ENCODE assay signal across 15 cellular contexts in genomic region chr1:10888791-10889627, GRCh38.
DNase-seq lines count a peak whose midpoint lies in the region; ATAC-seq and TF ChIP-seq lines count a peak whose summit lies in the region.
"Had no signal": no experiment of that assay in that cellular context is flagged by ENCODE, and none has a peak within 500 bp of the region (broad histone marks: within the 10 kb centered on the region; RNA-seq: fewer than 3 reads in every experiment).

No MANE protein-coding gene starts in this region.

- intact Hi-C loops in stomach (cut with DNase I; ENCODE audit: low total_unique reads): no loop called here
- intact Hi-C loops in vagina (cut with DNase I): no loop called here
- intact Hi-C loops in ascending aorta (cut with DNase I): no loop called here

- H3K9me3 ChIP-seq in stomach: no peaks in the 10 kb centered on the region
- H3K9me3 ChIP-seq in vagina: no peaks in the 10 kb centered on the region
- no peaks in the 10 kb centered on the region for H3K9me3 ChIP-seq in ascending aorta
- H3K9me3 ChIP-seq: uterus had no signal

- H3K27ac Mint-ChIP-seq in activated naive CD8-positive, alpha-beta T cell: no peak overlapping the region
- H3K27ac Mint-ChIP-seq in activated naive CD8-positive, alpha-beta T cell treated with anti-CD3 and anti-CD28 coated beads, Interleukin-2, amount 50 U/mL, for 24 hours: no peak overlapping the region
- H3K27ac Mint-ChIP-seq: activated naive CD4-positive, alpha-beta T cell treated with anti-CD3 and anti-CD28 coated beads, Interleukin-2, amount 10 ng/mL, durations not matched to agents 7 days and 5 days had no signal

- H3K27me3 ChIP-seq in stomach (peaks cover 0 to 75% (median 34%) of the 10 kb centered on the region in 3 donors), vagina (no peaks in the 10 kb centered on the region), ascending aorta (no peaks in the 10 kb centered on the region)

- 19 to 46% (median 29%) methylated on average over 27 to 66 of the region's 66 CpGs for WGBS in stomach, 5 donors

- no peak for ATAC-seq in activated naive CD8-positive, alpha-beta T cell treated with anti-CD3 and anti-CD28 coated beads, Interleukin-2, amount 50 U/mL, for 24 hours
- ATAC-seq in HG02763 (IDR thresholded peaks at IDR 0.05; ENCODE audit: unreplicated experiment): no peak

- H3K36me3 ChIP-seq in stomach (no peaks in the 10 kb centered on the region), vagina (no peaks in the 10 kb centered on the region), ascending aorta (no peaks in the 10 kb centered on the region)
- H3K36me3 ChIP-seq: uterus had no signal

- H3K27me3 Mint-ChIP-seq in activated naive CD8-positive, alpha-beta T cell: peaks cover 22% of the 10 kb centered on the region
- peaks cover 45% of the 10 kb centered on the region for H3K27me3 Mint-ChIP-seq in activated naive CD8-positive, alpha-beta T cell treated with anti-CD3 and anti-CD28 coated beads, Interleukin-2, amount 50 U/mL, for 24 hours

- no peak for DNase-seq in activated naive CD8-positive, alpha-beta T cell treated with anti-CD3 and anti-CD28 coated beads, Interleukin-2, amount 50 U/mL, for 24 hours
- DNase-seq in SK-N-DZ (ENCODE audit: low spot score): peak; percentile 70
- DNase-seq in iPS-NIHi7 (ENCODE audit: extremely low spot score): peak; percentile 49
- no peak for DNase-seq in stomach
- DNase-seq in vagina (ENCODE audit: extremely low spot score in 2 of 2): no peak
- no peak for DNase-seq in ascending aorta (ENCODE audit: low spot score in 2 of 2)
- DNase-seq: activated CD8-positive, alpha-beta memory T cell treated with anti-CD3 and anti-CD28 coated beads for 24 hours; activated naive CD4-positive, alpha-beta T cell treated with anti-CD3 and anti-CD28 coated beads, Interleukin-2, amount 10 ng/mL, durations not matched to agents 7 days and 5 days; DMS79 treated with DMSO at 0.1 percent for 48 hours; MM.1S; NCI-H510A; uterus had no signal

- H3K4me1 Mint-ChIP-seq in activated naive CD8-positive, alpha-beta T cell (ENCODE audit: low read depth): peaks cover 16% of the 10 kb centered on the region
- peaks cover 3% of the 10 kb centered on the region for H3K4me1 Mint-ChIP-seq in activated naive CD8-positive, alpha-beta T cell treated with anti-CD3 and anti-CD28 coated beads, Interleukin-2, amount 50 U/mL, for 24 hours
- H3K4me1 Mint-ChIP-seq: activated naive CD4-positive, alpha-beta T cell treated with anti-CD3 and anti-CD28 coated beads, Interleukin-2, amount 10 ng/mL, durations not matched to agents 7 days and 5 days had no signal

- TF ChIP-seq CTCF in stomach (IDR thresholded peaks at IDR 0.05): no peak
- TF ChIP-seq CTCF in vagina (IDR thresholded peaks at IDR 0.05): no peak
- no peak for TF ChIP-seq CTCF in ascending aorta (IDR thresholded peaks at IDR 0.05)

- TF ChIP-seq EP300 in stomach (IDR thresholded peaks at IDR 0.05): no peak

- H3K27ac ChIP-seq in stomach: no peak overlapping the region
- H3K27ac ChIP-seq in vagina: no peak overlapping the region
- H3K27ac ChIP-seq in ascending aorta: no peak overlapping the region
- H3K27ac ChIP-seq: uterus had no signal

- H3K36me3 Mint-ChIP-seq in activated naive CD8-positive, alpha-beta T cell: no peaks in the 10 kb centered on the region
- no peaks in the 10 kb centered on the region for H3K36me3 Mint-ChIP-seq in activated naive CD8-positive, alpha-beta T cell treated with anti-CD3 and anti-CD28 coated beads, Interleukin-2, amount 50 U/mL, for 24 hours (ENCODE audit: low read depth)
- H3K36me3 Mint-ChIP-seq: activated naive CD4-positive, alpha-beta T cell treated with anti-CD3 and anti-CD28 coated beads, Interleukin-2, amount 10 ng/mL, durations not matched to agents 7 days and 5 days had no signal

- H3K4me3 ChIP-seq in stomach (peak overlapping the region; percentile 13 to 34 (median 26)), vagina (peak overlapping the region in 1 of 2 donors; percentile 25), ascending aorta (no peak overlapping the region)
- H3K4me3 ChIP-seq: skin epidermis, uterus had no signal

- TF ChIP-seq POLR2A in stomach (IDR thresholded peaks at IDR 0.05) (no peak), vagina (IDR thresholded peaks at IDR 0.05) (no peak)

- peak overlapping the region; percentile 66 for H3K4me3 Mint-ChIP-seq in activated naive CD8-positive, alpha-beta T cell
- no peak overlapping the region for H3K4me3 Mint-ChIP-seq in activated naive CD8-positive, alpha-beta T cell treated with anti-CD3 and anti-CD28 coated beads, Interleukin-2, amount 50 U/mL, for 24 hours
- H3K4me3 Mint-ChIP-seq: activated naive CD4-positive, alpha-beta T cell treated with anti-CD3 and anti-CD28 coated beads, Interleukin-2, amount 10 ng/mL, durations not matched to agents 7 days and 5 days had no signal

- H3K4me1 ChIP-seq in stomach (peaks cover 5 to 12% (median 11%) of the 10 kb centered on the region in 4 donors), vagina (peaks cover 11% of the 10 kb centered on the region), ascending aorta (no peaks in the 10 kb centered on the region)

- H3K9me3 Mint-ChIP-seq in activated naive CD8-positive, alpha-beta T cell (ENCODE audit: low read depth): no peaks in the 10 kb centered on the region
- no peaks in the 10 kb centered on the region for H3K9me3 Mint-ChIP-seq in activated naive CD8-positive, alpha-beta T cell treated with anti-CD3 and anti-CD28 coated beads, Interleukin-2, amount 50 U/mL, for 24 hours
- H3K9me3 Mint-ChIP-seq: activated naive CD4-positive, alpha-beta T cell treated with anti-CD3 and anti-CD28 coated beads, Interleukin-2, amount 10 ng/mL, durations not matched to agents 7 days and 5 days had no signal

Comparison
In these comparisons a context has a peak if more than half of its experiments do, and no peak if none do; other contexts are left out.
1. DNase-seq: peak in SK-N-DZ (single experiment) and iPS-NIHi7 (single experiment); none in activated naive CD8-positive, alpha-beta T cell treated with anti-CD3 and anti-CD28 coated beads, Interleukin-2, amount 50 U/mL, for 24 hours (single experiment), stomach (single experiment), vagina (0 of 2) and ascending aorta (0 of 2).
2. H3K4me3 ChIP-seq: peak in stomach (4 of 4); none in ascending aorta (0 of 2).